1 cellular context compared by ENCODE assay signal in genomic region chr19:6343462-6343861, GRCh38.
A peak's percentile ranks its signal among the peaks of the same experiment; 100 is the strongest.
TF ChIP-seq lines count a peak whose summit lies in the region.

No MANE protein-coding gene starts in this region.

TF ChIP-seq in HepG2, 621 proteins besides CTCF, POLR2A, EP300 and RAD21:
- peak; percentile 63; the same call in 1 of the 2 replicates for TF ChIP-seq MNT (IDR thresholded peaks at IDR 0.05)
- TF ChIP-seq ARID3A (IDR thresholded peaks at IDR 0.05; ENCODE audit: low read depth, low read length): no peak
